In the genomic region with DNA sequence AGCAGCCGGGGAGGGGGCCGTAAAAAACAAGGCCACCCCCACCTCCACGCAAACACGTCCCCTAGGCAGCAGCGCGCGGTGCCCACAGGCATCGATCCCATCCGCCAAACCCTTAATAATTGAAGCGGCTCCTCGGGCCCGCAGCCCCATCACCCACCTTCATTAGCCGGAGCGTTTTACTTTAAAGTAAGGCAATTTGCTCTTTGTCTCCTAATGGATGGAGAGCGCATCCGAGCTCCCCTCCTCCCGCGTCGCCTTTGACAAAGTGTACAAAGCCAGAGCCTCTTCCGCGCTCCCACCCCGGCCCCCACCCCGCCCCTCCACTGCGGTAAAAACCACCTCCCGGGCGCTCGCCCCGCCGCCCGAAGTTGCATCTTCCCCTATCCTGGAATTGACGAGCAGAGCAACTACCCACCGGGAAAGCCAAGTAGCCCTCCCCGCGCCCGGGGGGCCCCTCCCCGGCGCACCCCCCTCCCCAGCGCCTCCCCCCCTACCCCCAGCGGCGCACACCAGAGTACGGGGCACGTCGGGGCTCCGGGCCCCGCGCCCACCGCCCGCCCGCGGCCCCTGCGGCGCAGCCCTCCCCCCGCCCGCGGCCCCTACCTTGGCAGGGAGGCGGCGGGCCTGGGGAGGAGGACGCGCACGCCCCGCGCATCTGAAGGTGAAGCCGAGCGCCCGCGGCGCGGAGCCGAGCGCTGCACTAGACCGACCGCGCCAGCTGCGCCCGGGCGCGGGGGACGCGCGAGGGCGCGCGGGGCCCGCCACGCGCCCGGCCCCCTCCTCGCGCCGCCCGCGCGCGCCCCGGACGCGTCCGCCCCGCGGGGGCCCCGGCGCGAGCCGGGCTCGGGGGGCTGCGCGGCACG, we compare ENCODE assay signal across 8 cellular contexts. TPM values are rescaled to one million over a fixed set of nuclear protein-coding genes. Genes with fewer than 3 reads are reported as not detected.
DNase-seq lines count a peak whose midpoint lies in the region; ATAC-seq and TF ChIP-seq lines count a peak whose summit lies in the region.

A gene with protein sequence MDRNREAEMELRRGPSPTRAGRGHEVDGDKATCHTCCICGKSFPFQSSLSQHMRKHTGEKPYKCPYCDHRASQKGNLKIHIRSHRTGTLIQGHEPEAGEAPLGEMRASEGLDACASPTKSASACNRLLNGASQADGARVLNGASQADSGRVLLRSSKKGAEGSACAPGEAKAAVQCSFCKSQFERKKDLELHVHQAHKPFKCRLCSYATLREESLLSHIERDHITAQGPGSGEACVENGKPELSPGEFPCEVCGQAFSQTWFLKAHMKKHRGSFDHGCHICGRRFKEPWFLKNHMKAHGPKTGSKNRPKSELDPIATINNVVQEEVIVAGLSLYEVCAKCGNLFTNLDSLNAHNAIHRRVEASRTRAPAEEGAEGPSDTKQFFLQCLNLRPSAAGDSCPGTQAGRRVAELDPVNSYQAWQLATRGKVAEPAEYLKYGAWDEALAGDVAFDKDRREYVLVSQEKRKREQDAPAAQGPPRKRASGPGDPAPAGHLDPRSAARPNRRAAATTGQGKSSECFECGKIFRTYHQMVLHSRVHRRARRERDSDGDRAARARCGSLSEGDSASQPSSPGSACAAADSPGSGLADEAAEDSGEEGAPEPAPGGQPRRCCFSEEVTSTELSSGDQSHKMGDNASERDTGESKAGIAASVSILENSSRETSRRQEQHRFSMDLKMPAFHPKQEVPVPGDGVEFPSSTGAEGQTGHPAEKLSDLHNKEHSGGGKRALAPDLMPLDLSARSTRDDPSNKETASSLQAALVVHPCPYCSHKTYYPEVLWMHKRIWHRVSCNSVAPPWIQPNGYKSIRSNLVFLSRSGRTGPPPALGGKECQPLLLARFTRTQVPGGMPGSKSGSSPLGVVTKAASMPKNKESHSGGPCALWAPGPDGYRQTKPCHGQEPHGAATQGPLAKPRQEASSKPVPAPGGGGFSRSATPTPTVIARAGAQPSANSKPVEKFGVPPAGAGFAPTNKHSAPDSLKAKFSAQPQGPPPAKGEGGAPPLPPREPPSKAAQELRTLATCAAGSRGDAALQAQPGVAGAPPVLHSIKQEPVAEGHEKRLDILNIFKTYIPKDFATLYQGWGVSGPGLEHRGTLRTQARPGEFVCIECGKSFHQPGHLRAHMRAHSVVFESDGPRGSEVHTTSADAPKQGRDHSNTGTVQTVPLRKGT (minus strand): TSS at position 702 of the 863 bp plus-strand sequence. CDS start 52,188 bp downstream, outside the sequence.

- H3K9me3 ChIP-seq in HAP-1 (no peaks in the 10 kb centered on the region), OCI-LY1 (ENCODE audit: low read length) (no peaks in the 10 kb centered on the region)

- H3K9me3 Mint-ChIP-seq in CD14-positive monocyte, result peaks cover 0 to 2% (median 0%) of the 10 kb centered on the region in 7 donors

- H3K36me3 Mint-ChIP-seq in CD14-positive monocyte, result no peaks in the 10 kb centered on the region

- H3K4me2 ChIP-seq in OCI-LY1 (ENCODE audit: low read length), result peak within 1 kb of the TSS; percentile 80

- H3F3A ChIP-seq in OCI-LY1 (ENCODE audit: insufficient read depth, low read length), result no peaks in the 10 kb centered on the region

- H3K27me3 Mint-ChIP-seq in CD14-positive monocyte (ENCODE audit: low read depth in 3 of 3), result no peaks in the 10 kb centered on the region

- H3K4me3 ChIP-seq in HAP-1, result peak within 1 kb of the TSS; percentile 61
- H3K4me3 ChIP-seq in OCI-LY1 (ENCODE audit: low read depth, low read length, poor library complexity, severe bottlenecking), result peak within 1 kb of the TSS; percentile 94

- peak within 1 kb of the TSS; percentile 92 to 99 (median 98) for H3K27ac Mint-ChIP-seq in CD14-positive monocyte

- intact Hi-C loops in CD14-positive monocyte (cut with micrococcal nuclease) (loop anchor here (2.0 to 10.0 kb wide), 5 partner anchors 20 to 618 kb away; no protein-coding TSS in a partner anchor), left colon (cut with DNase I, micrococcal nuclease) (no loop called here)

- H3K27ac ChIP-seq in OCI-LY1 (ENCODE audit: low read depth, low read length, poor library complexity, severe bottlenecking), result peak within 1 kb of the TSS; percentile 92

- no peak for TF ChIP-seq CTCF in CD14-positive monocyte (IDR thresholded peaks at IDR 0.05)
- no peak for TF ChIP-seq CTCF in OCI-LY1 (IDR thresholded peaks at IDR 0.05; ENCODE audit: low read length)

- H4K20me1 ChIP-seq in OCI-LY1 (ENCODE audit: insufficient read depth, low read length), result no peaks in the 10 kb centered on the region

- H3K4me1 ChIP-seq in HAP-1, result peaks cover 9% of the 10 kb centered on the region
- H3K4me1 ChIP-seq in OCI-LY1 (ENCODE audit: insufficient read depth, low read length, severe bottlenecking), result peaks cover 45% of the 10 kb centered on the region

- in situ Hi-C loops in HAP-1 (cut with MboI; ENCODE audit: low sequenced_read_pairs), result no loop called here

- DNase-seq in CD14-positive monocyte (ENCODE audit: low spot score), result no peak
- DNase-seq in HAP-1 (ENCODE audit: low spot score in 2 of 2), result peak; percentile 9 to 71
- no peak for DNase-seq in cerebellum (ENCODE audit: low spot score)
- DNase-seq in left colon, result peak in 1 of 2 donors; percentile 65
- DNase-seq in stimulated activated naive CD8-positive, alpha-beta T cell treated with anti-CD3 and anti-CD28 coated beads, Interleukin-15, Interleukin-2, amounts not matched to agents 100 U/mL and 50 U/mL, for 24 hours, result peak; percentile 25
- no peak for DNase-seq in NCI-H446 (lab: John Stamatoyannopoulos, UW)
- DNase-seq in NCI-H2107 (lab: John Stamatoyannopoulos, UW), result no peak

- H3K27me3 ChIP-seq in HAP-1 (ENCODE audit: low read depth) (no peaks in the 10 kb centered on the region), OCI-LY1 (ENCODE audit: insufficient read depth, low read length) (no peaks in the 10 kb centered on the region)

- H3K36me3 ChIP-seq in HAP-1 (replicated peaks) (no peaks in the 10 kb centered on the region), OCI-LY1 (ENCODE audit: insufficient read depth, low read length) (no peaks in the 10 kb centered on the region)

- ATAC-seq in left colon, result no peak
- ATAC-seq in stimulated activated naive CD8-positive, alpha-beta T cell treated with anti-CD3 and anti-CD28 coated beads, Interleukin-15, Interleukin-2, amounts not matched to agents 100 U/mL and 50 U/mL, for 24 hours, result peak; percentile 4

- peak within 1 kb of the TSS; percentile 36 for H2AFZ ChIP-seq in OCI-LY1 (ENCODE audit: low read length)

- H3K9ac ChIP-seq in OCI-LY1 (ENCODE audit: low read length), result peak within 1 kb of the TSS; percentile 72

- no peaks in the 10 kb centered on the region for H3K9me2 ChIP-seq in OCI-LY1 (ENCODE audit: low read depth, low read length)

- H3K79me2 ChIP-seq in OCI-LY1 (ENCODE audit: insufficient read depth, low read length), result peaks cover 6% of the 10 kb centered on the region

- peaks cover 46% of the 10 kb centered on the region for H3K4me1 Mint-ChIP-seq in CD14-positive monocyte

- H3K4me3 Mint-ChIP-seq in CD14-positive monocyte, result peak within 1 kb of the TSS; percentile 93

RNA-seq across cellular contexts. Expression of the gene that starts here (rescaled TPM):
- 1 to 10 TPM; 5.0 to 8.6 TPM for polyA plus RNA-seq in CD14-positive monocyte
- total RNA-seq in cerebellum, result 27.5 TPM
- total RNA-seq in left colon, result 10 to 100 TPM; 23.1 to 23.6 TPM

Comparison
In these comparisons a context has a peak if more than half of its experiments do, and no peak if none do; other contexts are left out.
1. DNase-seq: peak in HAP-1 (2 of 2) and stimulated activated naive CD8-positive, alpha-beta T cell treated with anti-CD3 and anti-CD28 coated beads, Interleukin-15, Interleukin-2, amounts not matched to agents 100 U/mL and 50 U/mL, for 24 hours (single experiment); none in CD14-positive monocyte (single experiment), cerebellum (single experiment), NCI-H446 (0 of 2) and NCI-H2107 (single experiment).
2. intact Hi-C loops: an anchor here in CD14-positive monocyte (2.0 to 10.0 kb wide); none called in left colon.